Comparison of ENCODE assay signal across 8 cellular contexts in the genomic region with DNA sequence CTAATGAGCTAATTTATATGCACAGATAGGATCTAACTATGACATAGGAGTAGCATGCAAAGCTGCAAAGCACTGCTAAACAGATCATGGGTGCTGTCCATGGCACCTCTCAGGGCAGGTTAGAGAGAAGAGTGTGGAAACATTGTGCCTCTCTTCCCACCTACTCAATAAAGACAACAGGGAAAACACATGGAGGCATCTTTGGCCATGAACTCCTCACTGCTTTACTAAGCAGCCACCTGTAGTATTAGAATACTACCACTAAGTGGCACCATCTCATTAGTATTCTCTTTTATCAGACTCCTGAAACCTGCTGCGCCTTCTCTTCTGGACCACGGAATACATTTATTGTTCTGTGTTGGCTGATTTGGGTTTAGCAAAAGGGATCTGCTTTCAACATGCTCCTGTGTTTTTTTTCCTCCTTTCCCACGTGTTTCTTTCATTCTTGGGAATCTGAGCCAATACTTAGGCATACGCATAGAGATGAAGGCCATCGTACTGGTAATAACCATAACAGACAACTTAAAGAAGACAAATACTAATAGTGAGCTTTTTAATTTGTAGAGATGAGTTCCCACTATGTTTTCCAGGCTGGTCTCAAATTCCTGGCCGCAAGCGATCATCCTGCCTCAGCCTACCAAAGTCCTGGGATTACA. TPM values are rescaled to one million over a fixed set of nuclear protein-coding genes. Genes with fewer than 3 reads are reported as not detected.
DNase-seq lines count a peak whose midpoint lies in the region; ATAC-seq, FAIRE-seq and TF ChIP-seq lines count a peak whose summit lies in the region.

No MANE protein-coding gene starts in this region.

- FAIRE-seq in D721Med (lab: Jason Lieb, UNC) = peak; percentile 80

- TF ChIP-seq CTCF in D721Med (IDR thresholded peaks at IDR 0.05; ENCODE audit: insufficient read depth, missing control alignments) (peak; percentile 75), activated B cell treated with CpG ODN at 0.5 μM for 24 hours (IDR thresholded peaks at IDR 0.05) (peak; percentile 52), heart left ventricle (IDR thresholded peaks at IDR 0.05) (peak; percentile 75 to 91 (median 82))

- H3K27ac ChIP-seq in heart left ventricle = no peak overlapping the region

- no peak overlapping the region for H3K4me3 Mint-ChIP-seq in activated B cell treated with CpG ODN at 0.5 μM for 24 hours

- H3K9me3 ChIP-seq in heart left ventricle = no peaks in the 10 kb centered on the region

- H3K27me3 ChIP-seq in heart left ventricle = peaks cover 0 to 3% (median 0%) of the 10 kb centered on the region in 9 donors

- DNase-seq in D721Med (ENCODE audit: insufficient read length, low spot score) = no peak
- DNase-seq in GM19238 (ENCODE audit: insufficient read length, low spot score) = peak; percentile 5
- peak; percentile 82 for DNase-seq in NCI-H2171 treated with DMSO at 0.1 percent for 48 hours (lab: John Stamatoyannopoulos, UW)
- DNase-seq in activated B cell treated with CpG ODN at 0.5 μM for 24 hours = no peak
- DNase-seq in heart left ventricle = peak in 2 of 5 donors; percentile 22 to 26
- peak; percentile 72 for DNase-seq in renal cortical epithelial cell (ENCODE audit: low read depth)

- peaks cover 0 to 6% (median 1%) of the 10 kb centered on the region in 12 donors for H3K4me1 ChIP-seq in heart left ventricle

- 46 to 49% (median 47%) methylated on average over 7 of the region's 7 CpGs for WGBS in heart left ventricle, 4 donors

- H3K27ac Mint-ChIP-seq in activated B cell treated with CpG ODN at 0.5 μM for 24 hours = no peak overlapping the region

- POLR2A ChIA-PET in activated B cell treated with CpG ODN at 0.5 μM for 24 hours (lab: Charles Lee) = interaction anchor here (0.6 kb wide), 1 partner anchor 444 kb away, joined by 3 read pairs; no protein-coding TSS in a partner anchor

- H3K36me3 Mint-ChIP-seq in activated B cell treated with CpG ODN at 0.5 μM for 24 hours (ENCODE audit: low read depth) = no peaks in the 10 kb centered on the region

- peak; percentile 64 for ATAC-seq in HG03135 (IDR thresholded peaks at IDR 0.05; ENCODE audit: unreplicated experiment)
- peak; percentile 87 for ATAC-seq in activated B cell treated with CpG ODN at 0.5 μM for 24 hours (ENCODE audit: low read depth)
- ATAC-seq in heart left ventricle = peak; percentile 72 to 89 (median 86)
- ATAC-seq in HG03196 (IDR thresholded peaks at IDR 0.05; ENCODE audit: unreplicated experiment) = no peak

- peaks cover 2% of the 10 kb centered on the region for H3K4me1 Mint-ChIP-seq in activated B cell treated with CpG ODN at 0.5 μM for 24 hours

- no peak for TF ChIP-seq POLR2A in heart left ventricle (IDR thresholded peaks at IDR 0.05)

- H3K36me3 ChIP-seq in heart left ventricle = no peaks in the 10 kb centered on the region

- no peak overlapping the region for H3K4me3 ChIP-seq in heart left ventricle

- peaks cover 13% of the 10 kb centered on the region for H3K27me3 Mint-ChIP-seq in activated B cell treated with CpG ODN at 0.5 μM for 24 hours

- no peaks in the 10 kb centered on the region for H3K9me3 Mint-ChIP-seq in activated B cell treated with CpG ODN at 0.5 μM for 24 hours

- intact Hi-C loops in activated B cell treated with CpG ODN at 0.5 μM for 24 hours (cut with micrococcal nuclease) (loop anchor here (1.0 to 10.0 kb wide), 6 partner anchors 36 to 1346 kb away; partner anchors contain the start of gene TRMT11), heart left ventricle (cut with DNase I) (loop anchor here (1.0 to 10.0 kb wide), 11 partner anchors 51 to 674 kb away; partner anchors contain the start of genes HINT3 (in 5 of the 10) and TRMT11 (in 1 of the 10))

- CTCF ChIA-PET in activated B cell treated with CpG ODN at 0.5 μM for 24 hours (lab: Charles Lee) = interaction anchor here (0.8 to 10.6 kb wide), 9 partner anchors 10 to 664 kb away, joined by 3 to 200 read pairs (median 6); partner anchors contain the start of gene HDDC2

RNA-seq across cellular contexts. Expression of gene HDDC2, which starts 9.4 kb away (rescaled TPM):
- total RNA-seq in activated B cell treated with CpG ODN at 0.5 μM for 24 hours (53.1 and 55.8 TPM in 2 replicates), heart left ventricle (100 to 1,000 TPM in 2 of 9 donors, 10 to 100 TPM in 7; 70.2 to 123 (median 92.6) TPM), renal cortical epithelial cell (62.9 and 70.6 TPM in 2 replicates)
- polyA plus RNA-seq in heart left ventricle = 100 to 1,000 TPM in 1 of 2 donors, 10 to 100 TPM in 1; 80.3 to 170 TPM

Comparison
In these comparisons a context has a peak if more than half of its experiments do, and no peak if none do; other contexts are left out.
1. DNase-seq: peak in GM19238 (single experiment), NCI-H2171 treated with DMSO at 0.1 percent for 48 hours (single experiment) and renal cortical epithelial cell (single experiment); none in D721Med (single experiment) and activated B cell treated with CpG ODN at 0.5 μM for 24 hours (single experiment).
2. Peak in every context shown above with its lines, with median percentiles within 50 percentile points of each other: CTCF ChIP-seq.